Comparison of ENCODE assay signal across 25 cellular contexts in the genomic region with DNA sequence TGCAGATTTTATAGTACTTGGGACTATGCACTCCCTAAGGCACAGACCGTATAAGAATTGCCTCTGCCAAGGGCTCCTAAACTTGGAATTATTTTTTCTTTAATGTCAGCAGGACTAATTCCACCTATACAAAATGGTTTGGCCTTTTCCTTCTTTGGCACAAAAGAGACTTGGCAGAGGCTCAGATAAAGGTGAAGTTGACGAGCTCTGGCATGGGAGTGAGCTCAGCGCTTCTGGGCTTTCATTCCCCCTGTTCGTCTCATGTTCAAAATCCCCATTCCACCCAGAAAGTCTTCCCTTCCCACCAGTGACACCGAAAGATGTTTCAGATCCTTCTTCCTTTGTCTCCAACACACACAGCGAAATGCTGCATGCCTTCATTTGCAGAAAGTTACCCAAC.
"Had no signal": no experiment of that assay in that cellular context is flagged by ENCODE, and none has a peak within 500 bp of the region (broad histone marks: within the 10 kb centered on the region; RNA-seq: fewer than 3 reads in every experiment).

No MANE protein-coding gene starts in this region.

- H3K27me3 ChIP-seq: ascending aorta, brain microvascular endothelial cell, esophagus muscularis mucosa, heart left ventricle, left lung, ovary, right atrium auricular region, spleen, testis had no signal

- DNase-seq: activated CD4-positive, alpha-beta T cell treated with anti-CD3 and anti-CD28 coated beads, Interleukin-2, amount 50 U/mL, for 1 hour; activated CD4-positive, CD25-positive, alpha-beta regulatory T cell treated with anti-CD3 and anti-CD28 coated beads, Interleukin-2, amount 50 U/mL, for 72 hours; activated CD8-positive, alpha-beta memory T cell treated with anti-CD3 and anti-CD28 coated beads, Interleukin-2, amount 50 U/mL, for 4 hours; activated effector memory CD4-positive, alpha-beta T cell treated with anti-CD3 and anti-CD28 coated beads, Interleukin-2, amount 50 U/mL, for 16 hours; activated naive CD4-positive, alpha-beta T cell treated with anti-CD3 and anti-CD28 coated beads for 36 hours; activated naive CD8-positive, alpha-beta T cell treated with anti-CD3 and anti-CD28 coated beads for 36 hours; activated T-cell treated with anti-CD3 and anti-CD28 coated beads, Interleukin-2, amount 50 U/mL, for 1 hour; brain microvascular endothelial cell; central memory CD4-positive, alpha-beta T cell; foreskin keratinocyte; heart left ventricle; kidney glomerular epithelial cell; left lung; lower lobe of right lung; mesenchymal stem cell; spleen; stimulated activated naive CD4-positive, alpha-beta T cell treated with Interleukin-2 at 50 U/mL for 16 hours; testis; trophoblast cell had no signal

- FAIRE-seq: urothelium cell line had no signal

- H3K27ac Mint-ChIP-seq: activated naive CD4-positive, alpha-beta T cell treated with anti-CD3 and anti-CD28 coated beads for 36 hours; activated naive CD8-positive, alpha-beta T cell treated with anti-CD3 and anti-CD28 coated beads for 36 hours; activated T-helper 1 cell treated with anti-CD3 and anti-CD28 coated beads, Interleukin-12 subunit alpha, Interleukin-12 subunit beta, Interleukin-2, Interleukin-4 antibody, amounts not matched to agents 30 ng/mL and 10 ng/mL and 1 ng/mL, durations not matched to agents 14 hours and 24 hours and 36 hours had no signal

- H3K9me3 Mint-ChIP-seq: activated naive CD4-positive, alpha-beta T cell treated with anti-CD3 and anti-CD28 coated beads for 36 hours; activated naive CD8-positive, alpha-beta T cell treated with anti-CD3 and anti-CD28 coated beads for 36 hours; activated T-helper 1 cell treated with anti-CD3 and anti-CD28 coated beads, Interleukin-12 subunit alpha, Interleukin-12 subunit beta, Interleukin-2, Interleukin-4 antibody, amounts not matched to agents 30 ng/mL and 10 ng/mL and 1 ng/mL, durations not matched to agents 14 hours and 24 hours and 36 hours had no signal

- H3K36me3 ChIP-seq: ascending aorta, brain microvascular endothelial cell, esophagus muscularis mucosa, lower lobe of right lung, ovary, right atrium auricular region had no signal

- H3K4me3 ChIP-seq: ascending aorta, esophagus muscularis mucosa, heart left ventricle, left lung, lower lobe of right lung, ovary, right atrium auricular region, spleen, testis had no signal

- H3K4me1 ChIP-seq: ascending aorta, foreskin keratinocyte, lower lobe of right lung, right atrium auricular region, testis had no signal

- H3K9me3 ChIP-seq: ascending aorta, esophagus muscularis mucosa, heart left ventricle, left lung, lower lobe of right lung, ovary, right atrium auricular region, spleen, testis had no signal

- H3K27ac ChIP-seq: ascending aorta, brain microvascular endothelial cell, esophagus muscularis mucosa, foreskin keratinocyte, heart left ventricle, left lung, lower lobe of right lung, right atrium auricular region, spleen, testis had no signal

- H3K27me3 Mint-ChIP-seq: activated naive CD8-positive, alpha-beta T cell treated with anti-CD3 and anti-CD28 coated beads for 36 hours had no signal

- ATAC-seq: foreskin keratinocyte, heart left ventricle, left lung, lower lobe of right lung had no signal

- H3K4me3 Mint-ChIP-seq: activated naive CD4-positive, alpha-beta T cell treated with anti-CD3 and anti-CD28 coated beads for 36 hours; activated naive CD8-positive, alpha-beta T cell treated with anti-CD3 and anti-CD28 coated beads for 36 hours; activated T-helper 1 cell treated with anti-CD3 and anti-CD28 coated beads, Interleukin-12 subunit alpha, Interleukin-12 subunit beta, Interleukin-2, Interleukin-4 antibody, amounts not matched to agents 30 ng/mL and 10 ng/mL and 1 ng/mL, durations not matched to agents 14 hours and 24 hours and 36 hours had no signal
